In the genomic region with DNA sequence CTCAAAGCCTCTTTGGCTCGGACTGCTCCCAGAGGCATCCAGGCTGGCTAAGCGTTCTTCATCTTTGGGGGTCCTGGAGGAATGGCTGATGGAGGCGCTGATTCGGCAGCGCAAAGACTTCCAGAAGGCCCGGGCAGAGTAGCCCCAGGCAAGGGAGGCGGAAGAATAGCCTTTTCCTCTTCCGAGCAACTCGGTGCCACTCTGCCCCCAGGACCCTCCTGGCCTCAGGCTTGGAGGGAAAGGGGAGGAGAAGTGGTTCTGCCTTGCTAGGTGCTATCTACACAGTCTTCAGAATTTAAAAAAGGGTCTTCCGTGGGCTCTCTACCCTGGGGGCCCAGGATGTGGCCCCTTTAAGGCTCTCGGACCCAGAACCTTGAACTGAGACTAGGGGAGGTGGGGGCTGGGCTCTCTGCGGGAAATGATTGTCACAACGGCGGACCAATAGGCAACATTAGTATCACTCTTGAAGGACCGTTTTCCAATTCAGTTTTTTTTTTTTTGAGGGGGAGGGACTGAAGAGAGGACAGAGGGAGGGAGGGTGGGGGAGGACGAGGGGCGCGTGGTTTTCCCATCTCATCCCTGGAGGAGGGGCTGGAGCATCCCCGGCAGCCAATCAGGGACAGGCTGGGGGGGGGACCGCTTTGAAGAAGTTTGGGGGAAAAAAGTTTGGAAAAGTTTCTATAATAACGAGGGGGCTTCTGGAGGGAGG, we compare ENCODE assay signal across 9 cellular contexts. TPM values are rescaled to one million over a fixed set of nuclear protein-coding genes. Genes with fewer than 3 reads are reported as not detected.
A peak's percentile ranks its signal among the peaks of the same experiment; 100 is the strongest.
DNase-seq lines count a peak whose midpoint lies in the region; FAIRE-seq and TF ChIP-seq lines count a peak whose summit lies in the region.
"Had no signal": no experiment of that assay in that cellular context is flagged by ENCODE, and none has a peak within 500 bp of the region (broad histone marks: within the 10 kb centered on the region; RNA-seq: fewer than 3 reads in every experiment).

A gene (plus strand): TSS at position 679 of the 709 bp plus-strand sequence. CDS start 157 bp downstream, outside the sequence.

- no peak for TF ChIP-seq CTCF in GM10248 (IDR thresholded peaks at IDR 0.05; ENCODE audit: control extremely low read depth, extremely low read depth, low read depth, missing control alignments)
- TF ChIP-seq CTCF in PC-9 (conservative IDR thresholded peaks at IDR 0.05), result no peak
- TF ChIP-seq CTCF in chondrocyte (IDR thresholded peaks at IDR 0.05), result no peak
- TF ChIP-seq CTCF in kidney (IDR thresholded peaks at IDR 0.05; ENCODE audit: borderline replicate concordance, extremely low read depth, insufficient read depth), result no peak

- no peaks in the 10 kb centered on the region for H3K9me3 Mint-ChIP-seq in chondrocyte (ENCODE audit: low read depth)

- H3K27ac Mint-ChIP-seq in chondrocyte (ENCODE audit: unreplicated experiment), result peak within 1 kb of the TSS; percentile 98

- no peaks in the 10 kb centered on the region for H4K20me1 ChIP-seq in PC-9 (ENCODE audit: insufficient read depth)

- no TSS peak for BruUV-seq in PC-9 (replicated peaks; lab: Mats Ljungman, UMichigan)

- H2AFZ ChIP-seq in PC-9, result peak within 1 kb of the TSS; percentile 88

- H3K79me2 ChIP-seq in PC-9 (ENCODE audit: low read depth), result no peaks in the 10 kb centered on the region

- H3K36me3 Mint-ChIP-seq in chondrocyte (ENCODE audit: low read depth), result peaks cover 6% of the 10 kb centered on the region

- intact Hi-C loops in PC-9 (cut with micrococcal nuclease; ENCODE audit: unreplicated experiment) (loop anchor here (1.0 kb wide), 2 partner anchors 25 to 33 kb away; no protein-coding TSS in a partner anchor), kidney (cut with DNase I) (no loop called here)

- peaks cover 41% of the 10 kb centered on the region for H3K4me1 Mint-ChIP-seq in chondrocyte (ENCODE audit: low read depth)

- POLR2A ChIA-PET in GM10248 (lab: Yijun Ruan, JAX), result no interaction called here
- POLR2A ChIA-PET in PC-9 (lab: Charles Lee; ENCODE audit: unreplicated experiment), result no interaction called here

- H3K9ac ChIP-seq in kidney (ENCODE audit: low read length in 2 of 2), result peak within 1 kb of the TSS; percentile 54 to 82

- peaks cover 7% of the 10 kb centered on the region for H3K4me1 ChIP-seq in PC-9 (replicated peaks; ENCODE audit: insufficient read depth)
- H3K4me1 ChIP-seq in kidney (ENCODE audit: control insufficient read depth in 1 of 2, insufficient read depth in 1 of 2, low read depth in 1 of 2, low read length in 2 of 2), result peaks cover 5 to 12% of the 10 kb centered on the region in 2 donors

- no peaks in the 10 kb centered on the region for H3K9me2 ChIP-seq in PC-9 (ENCODE audit: insufficient read depth)

- peak within 1 kb of the TSS; percentile 68; the same call in 1 of the 2 replicates for H3K27ac ChIP-seq in PC-9
- peak within 1 kb of the TSS; percentile 92 to 93 for H3K27ac ChIP-seq in kidney (ENCODE audit: low read depth in 2 of 2, low read length in 2 of 2)

- H3K36me3 ChIP-seq in PC-9 (ENCODE audit: low read depth) (no peaks in the 10 kb centered on the region), kidney (ENCODE audit: control insufficient read depth in 1 of 2, insufficient read depth in 2 of 2, low read length in 2 of 2) (no peaks in the 10 kb centered on the region)

- peak within 1 kb of the TSS; percentile 66 for H3K4me3 ChIP-seq in PC-9
- H3K4me3 ChIP-seq in kidney (ENCODE audit: low read length in 2 of 2), result peak within 1 kb of the TSS; percentile 57 to 72

- H3K4me2 ChIP-seq in PC-9, result peak within 1 kb of the TSS; percentile 97

- no peak for FAIRE-seq in kidney (lab: Jason Lieb, UNC)
- FAIRE-seq: colon had no signal

- H3K27me3 ChIP-seq in PC-9 (ENCODE audit: insufficient read depth, low read depth), result no peaks in the 10 kb centered on the region

- CTCF ChIA-PET in GM10248 (lab: Yijun Ruan, JAX), result interaction anchor here (0.6 to 1.4 kb wide), 2 partner anchors 18 to 34 kb away, joined by 3 read pairs; no protein-coding TSS in a partner anchor
- CTCF ChIA-PET in PC-9 (lab: Charles Lee), result no interaction called here

- H3K27me3 Mint-ChIP-seq in chondrocyte (ENCODE audit: low read depth), result no peaks in the 10 kb centered on the region

- H3F3A ChIP-seq in PC-9 (ENCODE audit: insufficient read depth, low read depth), result peaks cover 10% of the 10 kb centered on the region; the same call in 1 of the 2 replicates

- H3K9me3 ChIP-seq in PC-9 (ENCODE audit: insufficient read depth, low read depth) (no peaks in the 10 kb centered on the region), kidney (ENCODE audit: control insufficient read depth in 1 of 2, low read length in 2 of 2) (no peaks in the 10 kb centered on the region)

- peak; percentile 82 for DNase-seq in GM10248 (ENCODE audit: extremely low spot score)
- peak; percentile 95 for DNase-seq in HS-27A (ENCODE audit: low read depth)
- peak; percentile 66 for DNase-seq in PC-9
- DNase-seq in chondrocyte (ENCODE audit: low spot score), result no peak
- DNase-seq in kidney, result peak; percentile 93
- DNase-seq in stimulated activated CD8-positive, alpha-beta memory T cell treated with anti-CD3 and anti-CD28 coated beads, Interleukin-4, amount 100 ng/mL, for 48 hours, result peak; percentile 44
- DNase-seq in SW 1271 (lab: John Stamatoyannopoulos, UW), result no peak
- no peak for DNase-seq in NK-92 (lab: John Stamatoyannopoulos, UW; ENCODE audit: unreplicated experiment)

- H3K4me3 Mint-ChIP-seq in chondrocyte (ENCODE audit: unreplicated experiment), result peak within 1 kb of the TSS; percentile 92

RNA-seq across cellular contexts. Expression of the gene that starts here (rescaled TPM):
- total RNA-seq in PC-9 (2021), result 48.3 and 76.3 TPM in 2 replicates
- total RNA-seq in chondrocyte, result 93.4 to 99.2 TPM (median 97.7 TPM) in 3 replicates
- total RNA-seq in kidney, result 45.3 TPM
- 38.9 TPM for polyA plus RNA-seq in kidney (ENCODE audit: insufficient read depth, low read depth, low replicate concordance)

Comparison
In these comparisons a context has a peak if more than half of its experiments do, and no peak if none do; other contexts are left out.
1. DNase-seq: peak in GM10248 (single experiment), HS-27A (single experiment), PC-9 (2 of 2), kidney (single experiment) and stimulated activated CD8-positive, alpha-beta memory T cell treated with anti-CD3 and anti-CD28 coated beads, Interleukin-4, amount 100 ng/mL, for 48 hours (single experiment); none in chondrocyte (single experiment), SW 1271 (0 of 2) and NK-92 (single experiment).